In the genomic region with DNA sequence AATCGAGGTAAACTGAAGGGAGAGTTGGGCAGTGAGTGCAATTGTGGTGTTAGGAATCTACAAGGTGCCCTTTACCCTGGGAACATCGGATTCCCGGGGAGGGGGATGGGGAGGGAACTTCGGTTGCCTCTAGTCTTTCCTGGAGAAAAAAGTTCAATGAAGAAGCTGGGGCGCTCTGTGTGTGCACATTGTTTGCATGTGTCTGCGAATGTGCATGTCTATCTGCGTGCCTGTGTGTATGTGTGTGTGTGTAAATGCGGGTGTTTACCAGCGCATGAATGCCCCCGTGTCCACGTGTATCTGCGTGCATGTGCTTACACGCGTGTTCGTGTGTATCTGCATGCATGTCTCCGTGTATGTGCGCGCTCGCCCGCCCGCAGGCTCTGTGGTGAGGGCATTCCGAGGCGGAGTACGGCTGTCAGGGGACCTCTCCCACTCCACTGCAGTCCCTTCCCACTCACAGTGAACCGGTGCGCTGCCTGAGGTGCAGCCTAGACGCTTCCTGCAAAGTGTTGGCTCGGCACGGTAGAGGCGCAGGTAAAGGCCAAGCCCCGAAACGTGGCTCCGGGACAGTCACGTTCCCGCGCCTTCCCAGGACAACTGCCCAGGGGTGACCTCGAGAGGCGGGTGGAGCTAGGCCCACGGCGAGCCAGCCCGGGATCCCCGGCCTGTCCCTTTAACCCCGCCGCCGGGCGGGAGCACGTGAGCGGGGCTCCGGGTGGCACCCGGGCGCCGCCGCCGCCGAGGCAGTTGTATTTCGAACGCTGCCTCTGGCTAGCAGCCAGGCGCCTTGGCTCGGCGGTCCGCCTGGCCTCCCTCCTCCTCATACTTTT, we compare ENCODE assay signal across 1 cellular context.
TF ChIP-seq lines count a peak whose summit lies in the region.

No MANE protein-coding gene starts in this region.

TF ChIP-seq in GM23338, 12 proteins besides CTCF, POLR2A, EP300 and RAD21 (continued from another document):
- no peak for TF ChIP-seq EZH2 (IDR thresholded peaks at IDR 0.05; ENCODE audit: low read depth, unreplicated experiment)
- no peak for TF ChIP-seq JUNB (IDR thresholded peaks at IDR 0.05; ENCODE audit: unreplicated experiment)
- no peak for TF ChIP-seq ZNF331 (CRISPR knock-in tag; IDR thresholded peaks at IDR 0.05; ENCODE audit: low read depth)
- TF ChIP-seq, protein P1, sequence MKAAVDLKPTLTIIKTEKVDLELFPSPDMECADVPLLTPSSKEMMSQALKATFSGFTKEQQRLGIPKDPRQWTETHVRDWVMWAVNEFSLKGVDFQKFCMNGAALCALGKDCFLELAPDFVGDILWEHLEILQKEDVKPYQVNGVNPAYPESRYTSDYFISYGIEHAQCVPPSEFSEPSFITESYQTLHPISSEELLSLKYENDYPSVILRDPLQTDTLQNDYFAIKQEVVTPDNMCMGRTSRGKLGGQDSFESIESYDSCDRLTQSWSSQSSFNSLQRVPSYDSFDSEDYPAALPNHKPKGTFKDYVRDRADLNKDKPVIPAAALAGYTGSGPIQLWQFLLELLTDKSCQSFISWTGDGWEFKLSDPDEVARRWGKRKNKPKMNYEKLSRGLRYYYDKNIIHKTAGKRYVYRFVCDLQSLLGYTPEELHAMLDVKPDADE (IDR thresholded peaks at IDR 0.05), result no peak
- TF ChIP-seq NANOG (IDR thresholded peaks at IDR 0.05; ENCODE audit: borderline replicate concordance), result no peak
- TF ChIP-seq CREB1 (CRISPR knock-in tag; IDR thresholded peaks at IDR 0.05; ENCODE audit: low read depth), result no peak
- no peak for TF ChIP-seq STAT1 (IDR thresholded peaks at IDR 0.05; ENCODE audit: unreplicated experiment)
- TF ChIP-seq ZNF114 (CRISPR knock-in tag; IDR thresholded peaks at IDR 0.05), result no peak
- TF ChIP-seq, protein P2, sequence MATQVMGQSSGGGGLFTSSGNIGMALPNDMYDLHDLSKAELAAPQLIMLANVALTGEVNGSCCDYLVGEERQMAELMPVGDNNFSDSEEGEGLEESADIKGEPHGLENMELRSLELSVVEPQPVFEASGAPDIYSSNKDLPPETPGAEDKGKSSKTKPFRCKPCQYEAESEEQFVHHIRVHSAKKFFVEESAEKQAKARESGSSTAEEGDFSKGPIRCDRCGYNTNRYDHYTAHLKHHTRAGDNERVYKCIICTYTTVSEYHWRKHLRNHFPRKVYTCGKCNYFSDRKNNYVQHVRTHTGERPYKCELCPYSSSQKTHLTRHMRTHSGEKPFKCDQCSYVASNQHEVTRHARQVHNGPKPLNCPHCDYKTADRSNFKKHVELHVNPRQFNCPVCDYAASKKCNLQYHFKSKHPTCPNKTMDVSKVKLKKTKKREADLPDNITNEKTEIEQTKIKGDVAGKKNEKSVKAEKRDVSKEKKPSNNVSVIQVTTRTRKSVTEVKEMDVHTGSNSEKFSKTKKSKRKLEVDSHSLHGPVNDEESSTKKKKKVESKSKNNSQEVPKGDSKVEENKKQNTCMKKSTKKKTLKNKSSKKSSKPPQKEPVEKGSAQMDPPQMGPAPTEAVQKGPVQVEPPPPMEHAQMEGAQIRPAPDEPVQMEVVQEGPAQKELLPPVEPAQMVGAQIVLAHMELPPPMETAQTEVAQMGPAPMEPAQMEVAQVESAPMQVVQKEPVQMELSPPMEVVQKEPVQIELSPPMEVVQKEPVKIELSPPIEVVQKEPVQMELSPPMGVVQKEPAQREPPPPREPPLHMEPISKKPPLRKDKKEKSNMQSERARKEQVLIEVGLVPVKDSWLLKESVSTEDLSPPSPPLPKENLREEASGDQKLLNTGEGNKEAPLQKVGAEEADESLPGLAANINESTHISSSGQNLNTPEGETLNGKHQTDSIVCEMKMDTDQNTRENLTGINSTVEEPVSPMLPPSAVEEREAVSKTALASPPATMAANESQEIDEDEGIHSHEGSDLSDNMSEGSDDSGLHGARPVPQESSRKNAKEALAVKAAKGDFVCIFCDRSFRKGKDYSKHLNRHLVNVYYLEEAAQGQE (IDR thresholded peaks at IDR 0.05; ENCODE audit: unreplicated experiment), result no peak
